In the genomic region with DNA sequence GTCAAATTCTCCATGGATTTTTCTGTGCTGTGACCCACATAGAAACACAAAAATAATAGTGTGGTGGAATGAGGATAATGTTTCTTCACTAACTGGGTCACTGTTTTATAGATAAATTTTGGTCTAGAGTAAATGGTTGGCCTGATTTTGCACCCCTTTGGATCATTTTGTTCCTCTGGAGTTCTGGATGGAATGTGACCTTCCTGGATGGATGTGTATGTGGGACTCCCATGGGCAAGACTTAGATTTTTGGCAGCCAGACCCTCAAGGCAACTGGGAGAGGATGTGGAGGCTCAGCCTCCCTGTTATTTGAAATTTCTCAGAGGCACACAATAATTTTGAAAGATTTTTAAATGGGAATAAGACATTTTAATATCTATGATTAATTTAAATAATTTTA, we compare ENCODE assay signal across 29 cellular contexts. TPM values are rescaled to one million over a fixed set of nuclear protein-coding genes. Genes with fewer than 3 reads are reported as not detected.
DNase-seq lines count a peak whose midpoint lies in the region; ATAC-seq and TF ChIP-seq lines count a peak whose summit lies in the region.
"Had no signal": no experiment of that assay in that cellular context is flagged by ENCODE, and none has a peak within 500 bp of the region (broad histone marks: within the 10 kb centered on the region; RNA-seq: fewer than 3 reads in every experiment).

No MANE protein-coding gene starts in this region.

- H3K9ac ChIP-seq in muscle layer of colon (ENCODE audit: low read length), result no peak overlapping the region
- no peak overlapping the region for H3K9ac ChIP-seq in smooth muscle cell (ENCODE audit: low read depth)

- no peak overlapping the region for H3K4me2 ChIP-seq in smooth muscle cell

- H3K9me3 Mint-ChIP-seq in progenitor cell of endocrine pancreas (ENCODE audit: low read depth), result no peaks in the 10 kb centered on the region
- H3K9me3 Mint-ChIP-seq: activated naive CD4-positive, alpha-beta T cell treated with anti-CD3 and anti-CD28 coated beads for 36 hours; activated T-cell treated with anti-CD3 and anti-CD28 coated beads, Interleukin-2, amount 50 U/mL, for 4 hours; naive thymus-derived CD4-positive, alpha-beta T cell had no signal

- TF ChIP-seq CTCF in smooth muscle cell (IDR thresholded peaks at IDR 0.05; ENCODE audit: borderline replicate concordance, insufficient read depth, poor library complexity, severe bottlenecking), result no peak
- no peak for TF ChIP-seq CTCF in progenitor cell of endocrine pancreas (IDR thresholded peaks at IDR 0.05; ENCODE audit: unreplicated experiment)

- peak overlapping the region; percentile 27 for H3K27ac ChIP-seq in epithelial cell of prostate
- H3K27ac ChIP-seq in muscle layer of colon (ENCODE audit: low read depth, low read length), result peak overlapping the region; percentile 12
- peak overlapping the region; percentile 51 for H3K27ac ChIP-seq in smooth muscle cell (ENCODE audit: low read depth)

- H3K27me3 ChIP-seq in muscle layer of colon (ENCODE audit: control insufficient read depth in 1 of 2, insufficient read depth in 2 of 2, low read length in 2 of 2) (no peaks in the 10 kb centered on the region), smooth muscle cell (ENCODE audit: low read depth) (no peaks in the 10 kb centered on the region)
- H3K27me3 ChIP-seq: spleen had no signal

- H3K36me3 Mint-ChIP-seq in T-helper 17 cell (ENCODE audit: low read depth) (no peaks in the 10 kb centered on the region), progenitor cell of endocrine pancreas (ENCODE audit: insufficient read depth) (no peaks in the 10 kb centered on the region)

- H3K79me2 ChIP-seq in smooth muscle cell (ENCODE audit: low read depth), result no peaks in the 10 kb centered on the region

- H3K27ac Mint-ChIP-seq in T-helper 17 cell, result peak overlapping the region; percentile 39
- H3K27ac Mint-ChIP-seq in progenitor cell of endocrine pancreas, result no peak overlapping the region
- H3K27ac Mint-ChIP-seq: activated naive CD4-positive, alpha-beta T cell treated with anti-CD3 and anti-CD28 coated beads for 36 hours; naive thymus-derived CD4-positive, alpha-beta T cell had no signal

- H3K4me3 Mint-ChIP-seq in T-helper 17 cell (no peak overlapping the region), progenitor cell of endocrine pancreas (ENCODE audit: low read depth) (no peak overlapping the region)
- H3K4me3 Mint-ChIP-seq: activated naive CD4-positive, alpha-beta T cell treated with anti-CD3 and anti-CD28 coated beads for 36 hours; activated T-cell treated with anti-CD3 and anti-CD28 coated beads, Interleukin-2, amount 50 U/mL, for 4 hours; naive thymus-derived CD4-positive, alpha-beta T cell had no signal

- H3K36me3 ChIP-seq in muscle layer of colon (ENCODE audit: insufficient read depth, low read length) (no peaks in the 10 kb centered on the region), smooth muscle cell (ENCODE audit: low read depth) (no peaks in the 10 kb centered on the region)
- H3K36me3 ChIP-seq: spleen had no signal

- DNase-seq in T-helper 17 cell (no peak), epithelial cell of prostate (ENCODE audit: low read depth, low spot score) (no peak), smooth muscle cell (lab: John Stamatoyannopoulos, UW; ENCODE audit: unreplicated experiment) (no peak), AG08396 (ENCODE audit: low spot score) (no peak), progenitor cell of endocrine pancreas (ENCODE audit: low spot score, unreplicated experiment) (no peak), DMS53 treated with DMSO at 0.1 percent for 48 hours (lab: John Stamatoyannopoulos, UW; ENCODE audit: unreplicated experiment) (no peak)
- DNase-seq in activated effector memory CD4-positive, alpha-beta T cell treated with anti-CD3 and anti-CD28 coated beads, Interleukin-2, amount 50 U/mL, for 16 hours, result no peak
- DNase-seq: activated CD4-positive, alpha-beta T cell treated with anti-CD3 and anti-CD28 coated beads for 4 hours; activated naive CD4-positive, alpha-beta T cell treated with anti-CD3 and anti-CD28 coated beads for 36 hours; activated T-cell treated with anti-CD3 and anti-CD28 coated beads, Interleukin-2, amount 50 U/mL, for 4 hours; Calu3; effector CD8-positive, alpha-beta T cell; Karpas-422; mesendoderm; naive thymus-derived CD4-positive, alpha-beta T cell; NCI-H1092; NCI-H2029 treated with DMSO at 0.1 percent for 48 hours; NCI-H82; psoas muscle; spleen; stimulated activated CD4-positive, alpha-beta T cell treated with anti-CD3 and anti-CD28 coated beads, Interleukin-4, amount 100 ng/mL, for 24 hours; stimulated activated naive CD4-positive, alpha-beta T cell treated with Interleukin-2 at 50 U/mL for 16 hours; T-helper 1 cell had no signal

- H3K4me1 Mint-ChIP-seq in T-helper 17 cell, result peaks cover 9% of the 10 kb centered on the region
- peaks cover 9% of the 10 kb centered on the region for H3K4me1 Mint-ChIP-seq in progenitor cell of endocrine pancreas (ENCODE audit: low read depth)

- H2AFZ ChIP-seq in smooth muscle cell (ENCODE audit: low read depth), result peak overlapping the region; percentile 79

- H3K4me3 ChIP-seq in muscle layer of colon (ENCODE audit: low read depth in 1 of 2, low read length in 2 of 2) (no peak overlapping the region), smooth muscle cell (no peak overlapping the region)
- H3K4me3 ChIP-seq: psoas muscle, spleen had no signal

- H3K4me1 ChIP-seq in muscle layer of colon (ENCODE audit: insufficient read depth, low read length) (peaks cover 49% of the 10 kb centered on the region), smooth muscle cell (ENCODE audit: low read depth) (peaks cover 25% of the 10 kb centered on the region)

- no peak for ATAC-seq in T-helper 17 cell
- ATAC-seq: activated T-cell treated with anti-CD3 and anti-CD28 coated beads, Interleukin-2, amount 50 U/mL, for 4 hours; naive thymus-derived CD4-positive, alpha-beta T cell had no signal

- peaks cover 9% of the 10 kb centered on the region for H3F3A ChIP-seq in smooth muscle cell (ENCODE audit: low read depth)

- H3K9me3 ChIP-seq in T-helper 17 cell (ENCODE audit: control insufficient read depth, low read length, poor library complexity, severe bottlenecking), result no peaks in the 10 kb centered on the region
- no peaks in the 10 kb centered on the region for H3K9me3 ChIP-seq in muscle layer of colon (ENCODE audit: low read length)
- H3K9me3 ChIP-seq in smooth muscle cell (replicated peaks; ENCODE audit: low read depth), result no peaks in the 10 kb centered on the region
- H3K9me3 ChIP-seq: psoas muscle, spleen had no signal

- H4K20me1 ChIP-seq in smooth muscle cell (ENCODE audit: low read depth), result no peaks in the 10 kb centered on the region

- H3K27me3 Mint-ChIP-seq in T-helper 17 cell (no peaks in the 10 kb centered on the region), progenitor cell of endocrine pancreas (no peaks in the 10 kb centered on the region)
- H3K27me3 Mint-ChIP-seq: naive thymus-derived CD4-positive, alpha-beta T cell had no signal

RNA-seq across cellular contexts. Expression of a gene that starts 52.8 kb away (rescaled TPM):
- total RNA-seq in T-helper 17 cell, result not detected
- not detected in 2 replicates for total RNA-seq in smooth muscle cell
- polyA plus RNA-seq in smooth muscle cell, result not detected in 2 replicates
- total RNA-seq in progenitor cell of endocrine pancreas, result not detected in 2 replicates
- total RNA-seq: activated CD8-positive, alpha-beta memory T cell treated with anti-CD3 and anti-CD28 coated beads for 36 hours; activated naive CD4-positive, alpha-beta T cell treated with anti-CD3 and anti-CD28 coated beads for 36 hours; activated T-cell treated with anti-CD3 and anti-CD28 coated beads, Interleukin-2, amount 50 U/mL, for 4 hours; Calu3; esophagus mucosa; H1; naive thymus-derived CD4-positive, alpha-beta T cell; psoas muscle; spleen; urinary bladder had no signal
- polyA plus RNA-seq: AG04450; H1; naive thymus-derived CD4-positive, alpha-beta T cell; psoas muscle; spleen; urinary bladder had no signal

RNA-seq across cellular contexts. Expression of a gene that starts 54.0 kb away (rescaled TPM):
- total RNA-seq in T-helper 17 cell, result not detected
- not detected in 2 replicates for total RNA-seq in smooth muscle cell
- not detected in 2 replicates for polyA plus RNA-seq in smooth muscle cell
- total RNA-seq in progenitor cell of endocrine pancreas, result not detected in 2 replicates
- total RNA-seq: activated CD8-positive, alpha-beta memory T cell treated with anti-CD3 and anti-CD28 coated beads for 36 hours; activated naive CD4-positive, alpha-beta T cell treated with anti-CD3 and anti-CD28 coated beads for 36 hours; activated T-cell treated with anti-CD3 and anti-CD28 coated beads, Interleukin-2, amount 50 U/mL, for 4 hours; Calu3; esophagus mucosa; H1; naive thymus-derived CD4-positive, alpha-beta T cell; psoas muscle; spleen; urinary bladder had no signal
- polyA plus RNA-seq: AG04450; H1; naive thymus-derived CD4-positive, alpha-beta T cell; psoas muscle; spleen; urinary bladder had no signal
